25 cellular contexts compared by ENCODE assay signal in the genomic region with DNA sequence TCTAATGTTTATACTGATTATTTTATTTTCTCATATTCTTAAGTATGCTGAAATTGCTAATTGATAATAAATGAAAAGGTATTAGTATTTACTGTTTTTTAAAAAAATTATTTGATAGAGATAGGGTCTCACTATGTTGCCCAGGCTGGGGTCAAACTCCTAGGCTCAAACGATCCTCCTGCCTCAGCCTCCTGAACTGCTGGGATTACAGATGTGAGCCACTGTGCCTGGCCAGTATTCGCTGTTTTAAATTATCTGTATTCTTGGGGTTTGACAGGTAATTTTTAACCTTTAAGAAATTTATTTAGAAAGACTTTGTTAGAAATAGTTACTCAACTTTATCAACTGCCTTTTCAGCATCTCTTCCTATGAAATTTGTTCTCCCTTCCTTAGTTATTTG. TPM values are rescaled to one million over a fixed set of nuclear protein-coding genes. Genes with fewer than 3 reads are reported as not detected.
"Had no signal": no experiment of that assay in that cellular context is flagged by ENCODE, and none has a peak within 500 bp of the region (broad histone marks: within the 10 kb centered on the region; RNA-seq: fewer than 3 reads in every experiment).

No MANE protein-coding gene starts in this region.

- H3K9me3 ChIP-seq: esophagus squamous epithelium, gastrocnemius medialis, heart right ventricle, left lung, lower lobe of right lung, mucosa of descending colon had no signal

- H3K4me1 Mint-ChIP-seq: endodermal cell, mesothelial cell of epicardium, naive B cell had no signal

- H3K9me3 Mint-ChIP-seq: effector memory CD8-positive, alpha-beta T cell; endodermal cell had no signal

- H3K4me3 ChIP-seq: esophagus squamous epithelium, gastrocnemius medialis, heart right ventricle, left lung, lower lobe of right lung, mucosa of descending colon had no signal

- H3K27me3 ChIP-seq: esophagus squamous epithelium, left lung had no signal

- ATAC-seq: effector memory CD8-positive, alpha-beta T cell; esophagus mucosa; gastrocnemius medialis; heart right ventricle; left cardiac atrium; left lung; left ventricle myocardium superior; lower lobe of right lung; mucosa of descending colon; naive thymus-derived CD8-positive, alpha-beta T cell had no signal

- H3K36me3 ChIP-seq: esophagus squamous epithelium, gastrocnemius medialis, heart right ventricle, left lung, lower lobe of right lung had no signal

- H3K27ac ChIP-seq: epithelial cell of prostate, esophagus squamous epithelium, gastrocnemius medialis, heart right ventricle, left lung, lower lobe of right lung had no signal

- H3K36me3 Mint-ChIP-seq: mesothelial cell of epicardium had no signal

- H3K4me3 Mint-ChIP-seq: dendritic cell treated with granulocyte-macrophage colony-stimulating factor and Interleukin-4, amounts not matched to agents 40 ng/mL and 50 ng/mL, for 4 days; effector memory CD8-positive, alpha-beta T cell; endodermal cell; mesothelial cell of epicardium; naive B cell; naive thymus-derived CD8-positive, alpha-beta T cell had no signal

- DNase-seq: cortex of kidney; effector CD8-positive, alpha-beta T cell; effector memory CD8-positive, alpha-beta T cell; endodermal cell; erythroblast; esophagus squamous epithelium; foreskin fibroblast; foreskin melanocyte; gastrocnemius medialis; glutamatergic neuron; heart right ventricle; hippocampal formation; left cardiac atrium; left lung; left ventricle myocardium superior; lower lobe of right lung; mesenchymal stem cell; mucosa of descending colon; naive B cell; naive thymus-derived CD8-positive, alpha-beta T cell had no signal

- H3K27ac Mint-ChIP-seq: dendritic cell treated with granulocyte-macrophage colony-stimulating factor and Interleukin-4, amounts not matched to agents 40 ng/mL and 50 ng/mL, for 4 days; effector memory CD8-positive, alpha-beta T cell; endodermal cell; mesothelial cell of epicardium; naive B cell had no signal

RNA-seq across cellular contexts. Expression of gene ADGRD1, which starts 49.6 kb away (rescaled TPM):
- total RNA-seq: glomerular endothelial cell had no signal
